In genomic region chr2:120550893-120551446, GRCh38 we compare ENCODE assay signal across 1 cellular context.
TF ChIP-seq lines count a peak whose summit lies in the region.

No MANE protein-coding gene starts in this region.

TF ChIP-seq in HepG2, 621 proteins besides CTCF, POLR2A, EP300 and RAD21 (continued from another document and continues in another):
- TF ChIP-seq RBFOX2 (IDR thresholded peaks at IDR 0.05; ENCODE audit: low read depth, low read length) (no peak), MTF2 (CRISPR knock-in tag; IDR thresholded peaks at IDR 0.05; ENCODE audit: borderline replicate concordance) (no peak), ZNF790 (CRISPR knock-in tag; IDR thresholded peaks at IDR 0.05; ENCODE audit: borderline replicate concordance) (no peak), LBX2 (CRISPR knock-in tag; IDR thresholded peaks at IDR 0.05; ENCODE audit: borderline replicate concordance) (no peak), NCOA1 (CRISPR knock-in tag; IDR thresholded peaks at IDR 0.05) (peak; percentile 89; the same call in 1 of the 2 replicates), HES4 (CRISPR knock-in tag; IDR thresholded peaks at IDR 0.05; ENCODE audit: borderline replicate concordance) (no peak), FOXA1 (IDR thresholded peaks at IDR 0.05) (no peak), FOXA1 (CRISPR knock-in tag; IDR thresholded peaks at IDR 0.05) (peak; percentile 63), PRMT3 (CRISPR knock-in tag; IDR thresholded peaks at IDR 0.05; ENCODE audit: borderline replicate concordance, low read depth) (no peak), SMARCE1 (IDR thresholded peaks at IDR 0.05; ENCODE audit: borderline replicate concordance) (no peak), CERS6 (CRISPR knock-in tag; IDR thresholded peaks at IDR 0.05) (no peak), KAT8 (CRISPR knock-in tag; IDR thresholded peaks at IDR 0.05) (peak; percentile 86), CREBL2 (CRISPR knock-in tag; IDR thresholded peaks at IDR 0.05; ENCODE audit: borderline replicate concordance) (no peak), ZNF253 (CRISPR knock-in tag; IDR thresholded peaks at IDR 0.05; ENCODE audit: borderline replicate concordance) (no peak), STAG1 (CRISPR knock-in tag; IDR thresholded peaks at IDR 0.05) (peak; percentile 42), ZNF382 (CRISPR knock-in tag; IDR thresholded peaks at IDR 0.05; ENCODE audit: borderline replicate concordance) (no peak), RNF219 (CRISPR knock-in tag; IDR thresholded peaks at IDR 0.05) (no peak), KMT2A (CRISPR knock-in tag; IDR thresholded peaks at IDR 0.05) (0 out of 2 replicates have a peak, but pooled peaks have one; percentile 33), ZNF570 (CRISPR knock-in tag; IDR thresholded peaks at IDR 0.05; ENCODE audit: borderline replicate concordance) (no peak), ZNF598 (CRISPR knock-in tag; IDR thresholded peaks at IDR 0.05; ENCODE audit: borderline replicate concordance) (0 out of 2 replicates have a peak, but pooled peaks have one; percentile 44), ZNF605 (CRISPR knock-in tag; IDR thresholded peaks at IDR 0.05) (no peak), MAF1 (CRISPR knock-in tag; IDR thresholded peaks at IDR 0.05; ENCODE audit: borderline replicate concordance) (no peak), ZNF317 (CRISPR knock-in tag; IDR thresholded peaks at IDR 0.05) (no peak; the same call in 1 of the 2 replicates), SIX4 (CRISPR knock-in tag; IDR thresholded peaks at IDR 0.05) (peak; percentile 78), ELF1 (CRISPR knock-in tag; IDR thresholded peaks at IDR 0.05) (peak; percentile 68), CREM (IDR thresholded peaks at IDR 0.05) (peak; percentile 65; the same call in 1 of the 2 replicates), CREM (CRISPR knock-in tag; IDR thresholded peaks at IDR 0.05) (no peak), ZC3H13 (CRISPR knock-in tag; IDR thresholded peaks at IDR 0.05) (no peak), E2F5 (CRISPR knock-in tag; conservative IDR thresholded peaks at IDR 0.05) (no peak), TFDP1 (CRISPR knock-in tag; IDR thresholded peaks at IDR 0.05; ENCODE audit: borderline replicate concordance) (no peak; the same call in 1 of the 2 replicates), ZNF543 (CRISPR knock-in tag; IDR thresholded peaks at IDR 0.05) (peak; percentile 81; the same call in 1 of the 2 replicates), HCFC1 (IDR thresholded peaks at IDR 0.05; ENCODE audit: low read depth, low read length) (no peak), DDIT3 (CRISPR knock-in tag; IDR thresholded peaks at IDR 0.05) (no peak), MYPOP (CRISPR knock-in tag; IDR thresholded peaks at IDR 0.05) (peak; percentile 69; the same call in 1 of the 2 replicates), ZFP1 (CRISPR knock-in tag; IDR thresholded peaks at IDR 0.05) (no peak; the same call in 1 of the 2 replicates), TBP (CRISPR knock-in tag; IDR thresholded peaks at IDR 0.05) (no peak), ZNF800 (CRISPR knock-in tag; IDR thresholded peaks at IDR 0.05) (no peak), HOMEZ (CRISPR knock-in tag; IDR thresholded peaks at IDR 0.05; ENCODE audit: low read depth) (peak; percentile 61), RFXANK (CRISPR knock-in tag; IDR thresholded peaks at IDR 0.05) (no peak), HOXD1 (CRISPR knock-in tag; IDR thresholded peaks at IDR 0.05) (peak; percentile 65; the same call in 1 of the 2 replicates), ZNF282 (IDR thresholded peaks at IDR 0.05; ENCODE audit: partially characterized antibody) (no peak), CSRNP1 (CRISPR knock-in tag; IDR thresholded peaks at IDR 0.05) (no peak), ZNF547 (CRISPR knock-in tag; IDR thresholded peaks at IDR 0.05) (no peak), ZNF746 (CRISPR knock-in tag; IDR thresholded peaks at IDR 0.05) (peak; percentile 78; the same call in 1 of the 2 replicates), ZNF496 (CRISPR knock-in tag; IDR thresholded peaks at IDR 0.05; ENCODE audit: insufficient replicate concordance) (no peak), HIC2 (CRISPR knock-in tag; IDR thresholded peaks at IDR 0.05; ENCODE audit: low read depth) (peak; percentile 86), TFDP2 (CRISPR knock-in tag; IDR thresholded peaks at IDR 0.05) (peak; percentile 66), ZNF34 (CRISPR knock-in tag; IDR thresholded peaks at IDR 0.05; ENCODE audit: borderline replicate concordance) (peak; percentile 69; the same call in 1 of the 2 replicates), NFE2 (CRISPR knock-in tag; IDR thresholded peaks at IDR 0.05) (no peak), TEF (CRISPR knock-in tag; IDR thresholded peaks at IDR 0.05) (no peak)
